In genomic region chr2:27606611-27607010, GRCh38 we compare ENCODE assay signal across 14 cellular contexts.
"Had no signal": no experiment of that assay in that cellular context is flagged by ENCODE, and none has a peak within 500 bp of the region (broad histone marks: within the 10 kb centered on the region; RNA-seq: fewer than 3 reads in every experiment).

No MANE protein-coding gene starts in this region.

- H3K27me3 ChIP-seq: esophagus squamous epithelium, stomach, uterus had no signal

- ATAC-seq: activated naive CD8-positive, alpha-beta T cell treated with anti-CD3 and anti-CD28 coated beads, Interleukin-2, amount 50 U/mL, for 24 hours had no signal

- H3K4me1 ChIP-seq: esophagus squamous epithelium, left ventricle myocardium inferior, stomach, uterus had no signal

- H3K9me3 ChIP-seq: esophagus squamous epithelium, left ventricle myocardium inferior, stomach, uterus had no signal

- H3K4me3 ChIP-seq: esophagus squamous epithelium, left ventricle myocardium inferior, stomach, uterus had no signal

- H3K36me3 ChIP-seq: uterus had no signal

- DNase-seq: activated CD4-positive, alpha-beta memory T cell treated with anti-CD3 and anti-CD28 coated beads, Interleukin-2, amount 10 ng/mL, durations not matched to agents 7 days and 5 days; activated CD4-positive, alpha-beta T cell treated with anti-CD3 and anti-CD28 coated beads for 1 hour; activated CD8-positive, alpha-beta memory T cell treated with anti-CD3 and anti-CD28 coated beads, Interleukin-2, amount 50 U/mL, for 4 hours; activated naive CD4-positive, alpha-beta T cell; activated naive CD8-positive, alpha-beta T cell treated with anti-CD3 and anti-CD28 coated beads, Interleukin-2, amount 50 U/mL, for 24 hours; esophagus squamous epithelium; foreskin melanocyte; head of caudate nucleus; islet precursor cell; left ventricle myocardium inferior; stimulated activated CD4-positive, alpha-beta T cell treated with anti-CD3 and anti-CD28 coated beads, Interleukin-4, amount 100 ng/mL, for 4 hours; stomach; T-helper 9 cell; uterus had no signal

- H3K27ac ChIP-seq: esophagus squamous epithelium, left ventricle myocardium inferior, stomach, uterus had no signal
